In the genomic region with DNA sequence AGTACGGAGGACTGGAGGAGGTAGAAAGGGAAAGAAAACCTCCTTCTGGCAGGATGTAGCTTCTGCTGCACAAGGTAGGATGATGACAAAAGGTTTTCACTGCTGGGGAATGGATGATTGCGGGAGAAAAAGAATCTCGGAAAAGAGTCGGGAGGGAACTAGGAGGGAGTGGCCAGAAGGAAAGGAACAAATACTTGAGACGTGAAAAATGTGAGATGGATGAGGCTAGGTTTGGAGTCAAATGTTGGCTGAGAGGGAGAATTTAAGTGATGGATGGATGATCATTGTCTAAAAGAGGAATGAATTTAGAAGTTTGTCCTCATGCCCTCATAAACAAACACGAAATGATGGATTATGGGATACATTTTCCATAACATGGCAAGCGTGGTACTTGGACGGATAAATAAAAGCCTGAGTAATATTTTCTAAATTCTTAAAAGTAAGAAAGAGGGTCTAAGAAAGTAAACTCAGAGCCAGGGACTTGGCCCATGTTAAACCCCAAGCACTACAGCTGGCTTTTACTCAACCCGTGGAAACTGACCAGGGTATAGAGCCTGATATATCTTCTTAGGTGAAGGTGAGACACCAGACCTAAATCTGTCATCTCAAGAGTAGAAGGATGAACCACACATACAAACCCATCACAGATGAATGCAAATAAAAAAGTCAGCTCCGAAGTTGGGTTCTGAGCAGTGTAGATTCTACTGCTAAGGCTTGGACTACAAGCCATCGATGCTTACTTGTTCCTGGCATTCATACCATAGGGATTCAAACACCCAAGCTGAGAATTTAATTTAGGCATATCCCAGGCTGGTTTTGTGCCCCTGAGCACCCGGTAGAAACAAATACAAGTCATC, we compare ENCODE assay signal across 8 cellular contexts.
DNase-seq lines count a peak whose midpoint lies in the region; ATAC-seq lines count a peak whose summit lies in the region.

No MANE protein-coding gene starts in this region.

- H3K4me1 Mint-ChIP-seq in activated CD8-positive, alpha-beta T cell treated with anti-CD3 and anti-CD28 coated beads, Interleukin-2, amount 10 ng/mL, durations not matched to agents 7 days and 5 days (ENCODE audit: low read depth), result peaks cover 55% of the 10 kb centered on the region

- peaks cover 44% of the 10 kb centered on the region for H3K36me3 Mint-ChIP-seq in activated CD8-positive, alpha-beta T cell treated with anti-CD3 and anti-CD28 coated beads, Interleukin-2, amount 10 ng/mL, durations not matched to agents 7 days and 5 days (ENCODE audit: low read depth)

- H3K27ac Mint-ChIP-seq in activated CD8-positive, alpha-beta T cell treated with anti-CD3 and anti-CD28 coated beads, Interleukin-2, amount 10 ng/mL, durations not matched to agents 7 days and 5 days, result peak overlapping the region; percentile 99

- DNase-seq in EH (ENCODE audit: low read depth), result peak; percentile 58
- peak; percentile 45 for DNase-seq in activated CD8-positive, alpha-beta T cell treated with anti-CD3 and anti-CD28 coated beads, Interleukin-2, amount 10 ng/mL, durations not matched to agents 7 days and 5 days
- DNase-seq in iPS DF 6.9 (ENCODE audit: low read depth, low spot score), result no peak
- no peak for DNase-seq in GOT3 (lab: John Stamatoyannopoulos, UW)

- POLR2A ChIA-PET in activated CD8-positive, alpha-beta T cell treated with anti-CD3 and anti-CD28 coated beads, Interleukin-2, amount 10 ng/mL, durations not matched to agents 7 days and 5 days (lab: Charles Lee), result interaction anchor here (0.7 to 22.3 kb wide), 44 partner anchors 12 to 1733 kb away, joined by 3 to 3176 read pairs (median 52); a partner anchor contains a TSS

- H3K4me1 ChIP-seq in iPS DF 6.9 (ENCODE audit: control insufficient read depth, insufficient read depth, low read length), result no peaks in the 10 kb centered on the region

- CTCF ChIA-PET in activated CD8-positive, alpha-beta T cell treated with anti-CD3 and anti-CD28 coated beads, Interleukin-2, amount 10 ng/mL, durations not matched to agents 7 days and 5 days (lab: Charles Lee), result interaction anchor here (0.9 to 3.8 kb wide), 11 partner anchors 9 to 134 kb away, joined by 3 to 17 read pairs (median 4); a partner anchor contains a TSS

- peaks cover 8% of the 10 kb centered on the region for H3K27me3 Mint-ChIP-seq in activated CD8-positive, alpha-beta T cell treated with anti-CD3 and anti-CD28 coated beads, Interleukin-2, amount 10 ng/mL, durations not matched to agents 7 days and 5 days (ENCODE audit: low read depth)

- no peaks in the 10 kb centered on the region for H3K9me3 ChIP-seq in KOPT-K1 (ENCODE audit: insufficient read depth, low read length, poor library complexity, severe bottlenecking)
- H3K9me3 ChIP-seq in iPS DF 6.9 (ENCODE audit: control insufficient read depth, insufficient read depth, low read length), result no peaks in the 10 kb centered on the region

- H3K4me3 ChIP-seq in iPS DF 6.9 (ENCODE audit: low read length) (peak overlapping the region; percentile 53; the same call in 1 of the 2 replicates), skin epidermis (peak overlapping the region; percentile 50 to 87 (median 57))

- WGBS in iPS DF 6.9 (ENCODE audit: insufficient coverage, insufficient read length), result no CpG with 5 or more reads among the region's 12 CpGs

- H3K36me3 ChIP-seq in KOPT-K1 (ENCODE audit: insufficient read depth, low read length), result no peaks in the 10 kb centered on the region
- H3K36me3 ChIP-seq in iPS DF 6.9 (ENCODE audit: control insufficient read depth, insufficient read depth, low read length), result no peaks in the 10 kb centered on the region

- no peaks in the 10 kb centered on the region for H3K9me3 Mint-ChIP-seq in activated CD8-positive, alpha-beta T cell treated with anti-CD3 and anti-CD28 coated beads, Interleukin-2, amount 10 ng/mL, durations not matched to agents 7 days and 5 days (ENCODE audit: insufficient read depth)

- peak overlapping the region; percentile 94 for H3K4me3 Mint-ChIP-seq in activated CD8-positive, alpha-beta T cell treated with anti-CD3 and anti-CD28 coated beads, Interleukin-2, amount 10 ng/mL, durations not matched to agents 7 days and 5 days

- ATAC-seq in activated CD8-positive, alpha-beta T cell treated with anti-CD3 and anti-CD28 coated beads, Interleukin-2, amount 10 ng/mL, durations not matched to agents 7 days and 5 days, result no peak
- no peak for ATAC-seq in HG03354 (IDR thresholded peaks at IDR 0.05; ENCODE audit: poor library complexity, severe bottlenecking, unreplicated experiment)
- ATAC-seq in GM19035 (IDR thresholded peaks at IDR 0.05; ENCODE audit: unreplicated experiment), result no peak

- H3K27me3 ChIP-seq in iPS DF 6.9 (ENCODE audit: control insufficient read depth, insufficient read depth, low read length), result no peaks in the 10 kb centered on the region

- H3K27ac ChIP-seq in KOPT-K1 (ENCODE audit: low read depth, low read length, poor library complexity, severe bottlenecking), result peak overlapping the region; percentile 90
- H3K27ac ChIP-seq in iPS DF 6.9 (ENCODE audit: low read length), result no peak overlapping the region
- peak overlapping the region in 19 of 21 experiments; percentile 44 to 95 (median 72) for H3K27ac ChIP-seq in skin epidermis

Comparison
In these comparisons a context has a peak if more than half of its experiments do, and no peak if none do; other contexts are left out.
1. DNase-seq: peak in EH (single experiment) and activated CD8-positive, alpha-beta T cell treated with anti-CD3 and anti-CD28 coated beads, Interleukin-2, amount 10 ng/mL, durations not matched to agents 7 days and 5 days (single experiment); none in iPS DF 6.9 (single experiment) and GOT3 (single experiment).